Comparison of ENCODE assay signal across 1 cellular context in the genomic region with DNA sequence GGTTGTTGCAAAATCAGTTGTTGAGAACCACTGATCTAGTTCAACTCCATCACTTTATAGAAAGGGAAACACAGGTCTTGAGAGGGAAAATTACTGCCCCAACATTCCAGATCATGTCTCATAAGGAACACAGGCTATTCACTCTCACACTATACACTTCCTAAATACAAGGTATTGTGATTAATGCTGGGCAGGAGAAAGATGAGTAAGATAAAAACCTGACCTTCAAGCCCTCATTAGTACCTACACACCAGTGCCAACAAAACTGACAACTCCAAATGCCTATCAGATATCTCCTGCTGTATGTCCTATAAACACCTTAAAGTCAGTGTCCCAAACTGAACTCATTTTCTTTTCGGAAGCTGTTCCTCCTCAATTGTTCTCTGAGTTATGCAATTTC.
TF ChIP-seq lines count a peak whose summit lies in the region.

No MANE protein-coding gene starts in this region.

TF ChIP-seq in GM23338, 12 proteins besides CTCF, POLR2A, EP300 and RAD21 (continued from another document):
- TF ChIP-seq, protein P1, sequence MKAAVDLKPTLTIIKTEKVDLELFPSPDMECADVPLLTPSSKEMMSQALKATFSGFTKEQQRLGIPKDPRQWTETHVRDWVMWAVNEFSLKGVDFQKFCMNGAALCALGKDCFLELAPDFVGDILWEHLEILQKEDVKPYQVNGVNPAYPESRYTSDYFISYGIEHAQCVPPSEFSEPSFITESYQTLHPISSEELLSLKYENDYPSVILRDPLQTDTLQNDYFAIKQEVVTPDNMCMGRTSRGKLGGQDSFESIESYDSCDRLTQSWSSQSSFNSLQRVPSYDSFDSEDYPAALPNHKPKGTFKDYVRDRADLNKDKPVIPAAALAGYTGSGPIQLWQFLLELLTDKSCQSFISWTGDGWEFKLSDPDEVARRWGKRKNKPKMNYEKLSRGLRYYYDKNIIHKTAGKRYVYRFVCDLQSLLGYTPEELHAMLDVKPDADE (IDR thresholded peaks at IDR 0.05), result no peak
- TF ChIP-seq, protein P2, sequence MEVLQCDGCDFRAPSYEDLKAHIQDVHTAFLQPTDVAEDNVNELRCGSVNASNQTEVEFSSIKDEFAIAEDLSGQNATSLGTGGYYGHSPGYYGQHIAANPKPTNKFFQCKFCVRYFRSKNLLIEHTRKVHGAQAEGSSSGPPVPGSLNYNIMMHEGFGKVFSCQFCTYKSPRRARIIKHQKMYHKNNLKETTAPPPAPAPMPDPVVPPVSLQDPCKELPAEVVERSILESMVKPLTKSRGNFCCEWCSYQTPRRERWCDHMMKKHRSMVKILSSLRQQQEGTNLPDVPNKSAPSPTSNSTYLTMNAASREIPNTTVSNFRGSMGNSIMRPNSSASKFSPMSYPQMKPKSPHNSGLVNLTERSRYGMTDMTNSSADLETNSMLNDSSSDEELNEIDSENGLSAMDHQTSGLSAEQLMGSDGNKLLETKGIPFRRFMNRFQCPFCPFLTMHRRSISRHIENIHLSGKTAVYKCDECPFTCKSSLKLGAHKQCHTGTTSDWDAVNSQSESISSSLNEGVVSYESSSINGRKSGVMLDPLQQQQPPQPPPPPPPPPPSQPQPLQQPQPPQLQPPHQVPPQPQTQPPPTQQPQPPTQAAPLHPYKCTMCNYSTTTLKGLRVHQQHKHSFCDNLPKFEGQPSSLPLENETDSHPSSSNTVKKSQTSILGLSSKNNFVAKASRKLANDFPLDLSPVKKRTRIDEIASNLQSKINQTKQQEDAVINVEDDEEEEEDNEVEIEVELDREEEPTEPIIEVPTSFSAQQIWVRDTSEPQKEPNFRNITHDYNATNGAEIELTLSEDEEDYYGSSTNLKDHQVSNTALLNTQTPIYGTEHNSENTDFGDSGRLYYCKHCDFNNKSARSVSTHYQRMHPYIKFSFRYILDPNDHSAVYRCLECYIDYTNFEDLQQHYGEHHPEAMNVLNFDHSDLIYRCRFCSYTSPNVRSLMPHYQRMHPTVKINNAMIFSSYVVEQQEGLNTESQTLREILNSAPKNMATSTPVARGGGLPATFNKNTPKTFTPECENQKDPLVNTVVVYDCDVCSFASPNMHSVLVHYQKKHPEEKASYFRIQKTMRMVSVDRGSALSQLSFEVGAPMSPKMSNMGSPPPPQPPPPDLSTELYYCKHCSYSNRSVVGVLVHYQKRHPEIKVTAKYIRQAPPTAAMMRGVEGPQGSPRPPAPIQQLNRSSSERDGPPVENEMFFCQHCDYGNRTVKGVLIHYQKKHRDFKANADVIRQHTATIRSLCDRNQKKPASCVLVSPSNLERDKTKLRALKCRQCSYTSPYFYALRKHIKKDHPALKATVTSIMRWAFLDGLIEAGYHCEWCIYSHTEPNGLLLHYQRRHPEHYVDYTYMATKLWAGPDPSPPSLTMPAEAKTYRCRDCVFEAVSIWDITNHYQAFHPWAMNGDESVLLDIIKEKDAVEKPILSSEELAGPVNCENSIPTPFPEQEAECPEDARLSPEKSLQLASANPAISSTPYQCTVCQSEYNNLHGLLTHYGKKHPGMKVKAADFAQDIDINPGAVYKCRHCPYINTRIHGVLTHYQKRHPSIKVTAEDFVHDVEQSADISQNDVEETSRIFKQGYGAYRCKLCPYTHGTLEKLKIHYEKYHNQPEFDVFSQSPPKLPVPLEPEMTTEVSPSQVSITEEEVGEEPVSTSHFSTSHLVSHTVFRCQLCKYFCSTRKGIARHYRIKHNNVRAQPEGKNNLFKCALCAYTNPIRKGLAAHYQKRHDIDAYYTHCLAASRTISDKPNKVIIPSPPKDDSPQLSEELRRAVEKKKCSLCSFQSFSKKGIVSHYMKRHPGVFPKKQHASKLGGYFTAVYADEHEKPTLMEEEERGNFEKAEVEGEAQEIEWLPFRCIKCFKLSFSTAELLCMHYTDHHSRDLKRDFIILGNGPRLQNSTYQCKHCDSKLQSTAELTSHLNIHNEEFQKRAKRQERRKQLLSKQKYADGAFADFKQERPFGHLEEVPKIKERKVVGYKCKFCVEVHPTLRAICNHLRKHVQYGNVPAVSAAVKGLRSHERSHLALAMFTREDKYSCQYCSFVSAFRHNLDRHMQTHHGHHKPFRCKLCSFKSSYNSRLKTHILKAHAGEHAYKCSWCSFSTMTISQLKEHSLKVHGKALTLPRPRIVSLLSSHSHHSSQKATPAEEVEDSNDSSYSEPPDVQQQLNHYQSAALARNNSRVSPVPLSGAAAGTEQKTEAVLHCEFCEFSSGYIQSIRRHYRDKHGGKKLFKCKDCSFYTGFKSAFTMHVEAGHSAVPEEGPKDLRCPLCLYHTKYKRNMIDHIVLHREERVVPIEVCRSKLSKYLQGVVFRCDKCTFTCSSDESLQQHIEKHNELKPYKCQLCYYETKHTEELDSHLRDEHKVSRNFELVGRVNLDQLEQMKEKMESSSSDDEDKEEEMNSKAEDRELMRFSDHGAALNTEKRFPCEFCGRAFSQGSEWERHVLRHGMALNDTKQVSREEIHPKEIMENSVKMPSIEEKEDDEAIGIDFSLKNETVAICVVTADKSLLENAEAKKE (CRISPR knock-in tag; IDR thresholded peaks at IDR 0.05), result no peak
- no peak for TF ChIP-seq ZNF331 (CRISPR knock-in tag; IDR thresholded peaks at IDR 0.05; ENCODE audit: low read depth)
- TF ChIP-seq STAT1 (IDR thresholded peaks at IDR 0.05; ENCODE audit: unreplicated experiment), result no peak
- TF ChIP-seq NANOG (IDR thresholded peaks at IDR 0.05; ENCODE audit: borderline replicate concordance), result no peak
